8 cellular contexts compared by ENCODE assay signal in the genomic region with DNA sequence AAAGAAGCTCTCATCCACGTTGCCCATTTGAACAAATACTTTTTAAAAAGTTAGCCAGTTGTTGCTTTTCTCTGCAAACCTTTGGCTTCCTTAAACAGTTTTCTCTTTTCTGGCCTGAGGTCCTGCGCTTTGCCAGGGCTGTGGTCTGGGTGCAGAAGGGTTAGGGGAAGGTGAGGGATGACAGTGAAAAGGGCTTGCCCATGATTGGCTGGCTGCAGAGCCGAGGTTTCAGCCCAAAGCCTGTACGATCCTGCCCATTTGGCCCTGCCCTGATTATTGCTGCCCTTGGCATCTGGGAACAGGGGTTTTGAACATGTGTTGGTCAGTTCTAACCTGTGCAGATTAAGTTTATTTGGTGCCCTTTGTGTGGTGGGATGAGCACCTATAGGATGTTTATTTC. TPM values are rescaled to one million over a fixed set of nuclear protein-coding genes. Genes with fewer than 3 reads are reported as not detected.
DNase-seq lines count a peak whose midpoint lies in the region; ATAC-seq and TF ChIP-seq lines count a peak whose summit lies in the region.

No MANE protein-coding gene starts in this region.

- H3K4me3 ChIP-seq in left ventricle myocardium inferior (peak overlapping the region; percentile 99), heart right ventricle (peak overlapping the region in 5 of 10 donors; percentile 80 to 97 (median 91)), fibroblast of mammary gland (ENCODE audit: control insufficient read depth, low read depth, low read length) (peak overlapping the region; percentile 66)

- H3K4me1 Mint-ChIP-seq in T-cell, result peaks cover 28 to 46% (median 30%) of the 10 kb centered on the region in 3 donors

- intact Hi-C loops in left ventricle myocardium inferior (cut with micrococcal nuclease) (no loop called here), heart right ventricle (cut with DNase I) (no loop called here)

- POLR2A ChIA-PET in T-cell (lab: Charles Lee), result no interaction called here

- no peaks in the 10 kb centered on the region for H3K9me3 Mint-ChIP-seq in T-cell

- peak overlapping the region; percentile 91 to 94 (median 91) for H3K4me3 Mint-ChIP-seq in T-cell

- no peak for DNase-seq in left ventricle myocardium inferior
- no peak for DNase-seq in heart right ventricle
- no peak for DNase-seq in T-cell
- DNase-seq in fibroblast of mammary gland (ENCODE audit: low read depth), result no peak
- no peak for DNase-seq in islet precursor cell
- DNase-seq in activated CD4-positive, CD25-positive, alpha-beta regulatory T cell (lab: John Stamatoyannopoulos, UW), result no peak

- no peak for TF ChIP-seq CTCF in left ventricle myocardium inferior (IDR thresholded peaks at IDR 0.05; ENCODE audit: borderline replicate concordance)
- no peak for TF ChIP-seq CTCF in heart right ventricle (IDR thresholded peaks at IDR 0.05)
- no peak for TF ChIP-seq CTCF in fibroblast of mammary gland (conservative IDR thresholded peaks at IDR 0.05; ENCODE audit: control insufficient read depth, insufficient read depth, low read depth, low read length)

- no peak overlapping the region for H3K27ac Mint-ChIP-seq in T-cell

- H3K27me3 ChIP-seq in left ventricle myocardium inferior (ENCODE audit: low read depth) (no peaks in the 10 kb centered on the region), heart right ventricle (no peaks in the 10 kb centered on the region)

- CTCF ChIA-PET in T-cell (lab: Charles Lee), result no interaction called here

- H3K36me3 ChIP-seq in left ventricle myocardium inferior (peaks cover 23% of the 10 kb centered on the region), heart right ventricle (peaks cover 0 to 25% (median 9%) of the 10 kb centered on the region in 9 donors)

- H3K4me1 ChIP-seq in left ventricle myocardium inferior (peaks cover 26% of the 10 kb centered on the region), heart right ventricle (peaks cover 0 to 22% (median 16%) of the 10 kb centered on the region in 9 donors)

- H3K27ac ChIP-seq in left ventricle myocardium inferior (replicated peaks) (no peak overlapping the region), heart right ventricle (no peak overlapping the region)

- ATAC-seq in heart right ventricle (no peak), T-cell (replicated peaks in 1 of 4) (no peak), HG03520 (IDR thresholded peaks at IDR 0.05; ENCODE audit: unreplicated experiment) (no peak), GM18498 (IDR thresholded peaks at IDR 0.05; ENCODE audit: unreplicated experiment) (no peak)

- no peaks in the 10 kb centered on the region for H3K27me3 Mint-ChIP-seq in T-cell

- H3K9me3 ChIP-seq in left ventricle myocardium inferior (replicated peaks) (no peaks in the 10 kb centered on the region), heart right ventricle (no peaks in the 10 kb centered on the region)

- peaks cover 14% of the 10 kb centered on the region for H3K36me3 Mint-ChIP-seq in T-cell

- 53 to 63% methylated on average over 4 of the region's 4 CpGs for WGBS in heart right ventricle, 2 donors

RNA-seq across cellular contexts. Expression of a gene that starts 1.5 kb away (rescaled TPM):
- total RNA-seq in left ventricle myocardium inferior, result 9.8 TPM
- 10 to 100 TPM in 8 of 10 donors, 1 to 10 TPM in 2; 8.2 to 20.0 (median 13.4) TPM for total RNA-seq in heart right ventricle
- 1 to 10 TPM; 2.1 to 2.7 TPM for polyA plus RNA-seq in heart right ventricle
- 10 to 100 TPM; 20.7 to 31.4 (median 24.9) TPM for total RNA-seq in T-cell
